ENCODE assay signal across 9 cellular contexts in the genomic region with DNA sequence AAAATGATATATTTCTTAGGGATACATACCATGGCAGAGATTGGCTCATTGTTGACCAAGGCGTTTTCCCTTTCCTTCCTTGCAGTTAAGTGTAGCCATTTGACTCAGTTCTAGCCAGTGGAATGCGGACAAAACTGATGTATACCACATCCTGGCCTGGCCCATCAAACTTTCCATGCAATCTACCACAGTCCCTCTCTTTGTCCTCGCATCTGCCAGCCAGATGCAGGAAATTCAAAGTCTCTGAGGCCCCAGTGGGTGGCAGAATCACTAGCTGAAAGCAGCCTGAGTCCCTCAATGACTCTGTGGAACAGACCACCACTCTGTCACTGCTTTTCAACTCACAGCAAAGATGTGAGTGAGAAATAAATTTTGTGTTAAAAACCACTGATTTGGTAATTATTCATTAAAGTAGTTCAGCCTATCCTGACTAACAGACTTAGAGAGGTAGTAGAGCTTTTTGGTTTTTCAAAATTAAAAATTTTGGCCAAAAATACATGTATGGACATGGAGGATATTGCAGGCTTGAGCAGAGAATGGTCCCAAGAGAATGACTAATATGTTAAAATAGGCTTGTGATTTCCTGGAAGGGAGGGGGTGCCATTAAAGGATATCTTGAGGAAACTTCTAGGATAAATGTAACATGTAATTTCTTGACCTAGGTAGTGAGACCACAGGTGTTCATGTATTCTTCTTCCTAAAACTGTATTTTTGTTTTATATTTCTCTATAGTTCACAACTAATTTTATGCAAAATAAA. TPM values are rescaled to one million over a fixed set of nuclear protein-coding genes. Genes with fewer than 3 reads are reported as not detected.
DNase-seq lines count a peak whose midpoint lies in the region; ATAC-seq and TF ChIP-seq lines count a peak whose summit lies in the region.
"Had no signal": no experiment of that assay in that cellular context is flagged by ENCODE, and none has a peak within 500 bp of the region (broad histone marks: within the 10 kb centered on the region; RNA-seq: fewer than 3 reads in every experiment).

No MANE protein-coding gene starts in this region.

- peak in 1 of 3 donors; percentile 13 for DNase-seq in CD4-positive, CD25-positive, alpha-beta regulatory T cell
- DNase-seq in foreskin melanocyte (peak; percentile 95), adrenal gland (no peak), ecto neural progenitor cell (ENCODE audit: low spot score) (no peak), posterior vena cava (ENCODE audit: low spot score) (no peak), occipital lobe (lab: John Stamatoyannopoulos, UW) (no peak)

- H3K36me3 ChIP-seq in CD4-positive, CD25-positive, alpha-beta regulatory T cell (ENCODE audit: control insufficient read depth, insufficient read depth, low read length), result peaks cover 2% of the 10 kb centered on the region
- no peaks in the 10 kb centered on the region for H3K36me3 ChIP-seq in adrenal gland (replicated peaks in 1 of 2)

- H3K36me3 Mint-ChIP-seq in CD4-positive, CD25-positive, alpha-beta regulatory T cell, result peaks cover 19% of the 10 kb centered on the region

- H3K9me3 ChIP-seq in CD4-positive, CD25-positive, alpha-beta regulatory T cell (ENCODE audit: control insufficient read depth in 2 of 2, low read length in 2 of 2), result no peaks in the 10 kb centered on the region
- H3K9me3 ChIP-seq in adrenal gland (replicated peaks in 1 of 3), result no peaks in the 10 kb centered on the region

- WGBS in adrenal gland, 4 donors, result 75 to 81% (median 80%) methylated on average over 3 of the region's 3 CpGs

- H3K9me3 Mint-ChIP-seq in CD4-positive, CD25-positive, alpha-beta regulatory T cell, result no peaks in the 10 kb centered on the region

- peak overlapping the region; percentile 41 for H3K27ac ChIP-seq in CD4-positive, CD25-positive, alpha-beta regulatory T cell (ENCODE audit: insufficient read depth, low read length, poor library complexity, severe bottlenecking)
- no peak overlapping the region for H3K27ac ChIP-seq in adrenal gland

- peak overlapping the region; percentile 35 for H3K4me3 ChIP-seq in CD4-positive, CD25-positive, alpha-beta regulatory T cell (ENCODE audit: low read depth, low read length)
- no peak overlapping the region for H3K4me3 ChIP-seq in adrenal gland

- peaks cover 20 to 42% (median 36%) of the 10 kb centered on the region in 4 donors for H3K4me1 Mint-ChIP-seq in CD4-positive, CD25-positive, alpha-beta regulatory T cell

- H3K4me1 ChIP-seq in CD4-positive, CD25-positive, alpha-beta regulatory T cell (ENCODE audit: control insufficient read depth, insufficient read depth, low read length, poor library complexity, severe bottlenecking), result peaks cover 20% of the 10 kb centered on the region
- peaks cover 0 to 6% of the 10 kb centered on the region in 2 donors for H3K4me1 ChIP-seq in adrenal gland (replicated peaks in 1 of 2)

- H3K4me3 Mint-ChIP-seq in CD4-positive, CD25-positive, alpha-beta regulatory T cell, result peak overlapping the region in 2 of 4 donors; percentile 5 to 28

- intact Hi-C loops in adrenal gland (cut with DNase I), result no loop called here
- intact Hi-C loops in posterior vena cava (cut with DNase I), result no loop called here

- H3K27ac Mint-ChIP-seq in CD4-positive, CD25-positive, alpha-beta regulatory T cell, result peak overlapping the region; percentile 34 to 89 (median 66)

- H3K27me3 Mint-ChIP-seq in CD4-positive, CD25-positive, alpha-beta regulatory T cell, result no peaks in the 10 kb centered on the region

- no peak for TF ChIP-seq POLR2A in adrenal gland (IDR thresholded peaks at IDR 0.05)

- H3K27me3 ChIP-seq in CD4-positive, CD25-positive, alpha-beta regulatory T cell (ENCODE audit: control insufficient read depth, insufficient read depth, low read length), result no peaks in the 10 kb centered on the region
- no peaks in the 10 kb centered on the region for H3K27me3 ChIP-seq in adrenal gland

- no peak for ATAC-seq in CD4-positive, CD25-positive, alpha-beta regulatory T cell (ENCODE audit: low read depth in 2 of 2)
- ATAC-seq in GM21529 (IDR thresholded peaks at IDR 0.05; ENCODE audit: unreplicated experiment) (peak; percentile 54), SK-N-SH treated with all-trans-retinoic acid at 6 μM for 48 hours (peak; percentile 77)
- ATAC-seq: HCT116 had no signal

- no peak for TF ChIP-seq CTCF in adrenal gland (IDR thresholded peaks at IDR 0.05)

TF ChIP-seq in SK-N-SH treated with all-trans-retinoic acid at 6 μM for 48 hours, 23 proteins besides CTCF, POLR2A, EP300 and RAD21:
- TF ChIP-seq ISL1 (CRISPR knock-in tag; IDR thresholded peaks at IDR 0.05), result no peak
- no peak for TF ChIP-seq ESRRG (CRISPR knock-in tag; IDR thresholded peaks at IDR 0.05)
- TF ChIP-seq, protein P1, sequence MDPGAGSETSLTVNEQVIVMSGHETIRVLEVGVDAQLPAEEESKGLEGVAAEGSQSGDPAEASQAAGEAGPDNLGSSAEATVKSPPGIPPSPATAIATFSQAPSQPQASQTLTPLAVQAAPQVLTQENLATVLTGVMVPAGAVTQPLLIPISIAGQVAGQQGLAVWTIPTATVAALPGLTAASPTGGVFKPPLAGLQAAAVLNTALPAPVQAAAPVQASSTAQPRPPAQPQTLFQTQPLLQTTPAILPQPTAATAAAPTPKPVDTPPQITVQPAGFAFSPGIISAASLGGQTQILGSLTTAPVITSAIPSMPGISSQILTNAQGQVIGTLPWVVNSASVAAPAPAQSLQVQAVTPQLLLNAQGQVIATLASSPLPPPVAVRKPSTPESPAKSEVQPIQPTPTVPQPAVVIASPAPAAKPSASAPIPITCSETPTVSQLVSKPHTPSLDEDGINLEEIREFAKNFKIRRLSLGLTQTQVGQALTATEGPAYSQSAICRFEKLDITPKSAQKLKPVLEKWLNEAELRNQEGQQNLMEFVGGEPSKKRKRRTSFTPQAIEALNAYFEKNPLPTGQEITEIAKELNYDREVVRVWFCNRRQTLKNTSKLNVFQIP (CRISPR knock-in tag; IDR thresholded peaks at IDR 0.05; ENCODE audit: borderline replicate concordance, low read depth), result no peak
- TF ChIP-seq ZNF8 (CRISPR knock-in tag; IDR thresholded peaks at IDR 0.05), result no peak
TF ChIP-seq in SK-N-SH treated with all-trans-retinoic acid at 6 μM for 48 hours: peak in this region for 0.

RNA-seq across cellular contexts. Expression of gene LRRFIP2, which starts 10.9 kb away (rescaled TPM):
- total RNA-seq in CD4-positive, CD25-positive, alpha-beta regulatory T cell, result 78.5 TPM
- polyA plus RNA-seq in CD4-positive, CD25-positive, alpha-beta regulatory T cell, result 10 to 100 TPM; 14.5 to 24.0 (median 19.4) TPM
- total RNA-seq in adrenal gland (100 to 1,000 TPM in 1 of 8 donors, 10 to 100 TPM in 7; 34.2 to 161 (median 50.2) TPM), posterior vena cava (10 to 100 TPM; 48.0 to 57.2 TPM), occipital lobe (54.6 TPM)
- 10 to 100 TPM; 34.9 to 76.8 (median 39.4) TPM for polyA plus RNA-seq in adrenal gland

Comparison
In these comparisons a context has a peak if more than half of its experiments do, and no peak if none do; other contexts are left out.
1. ATAC-seq: peak in GM21529 (single experiment) and SK-N-SH treated with all-trans-retinoic acid at 6 μM for 48 hours (single experiment); none in CD4-positive, CD25-positive, alpha-beta regulatory T cell (0 of 2).